In genomic region chr5:132813599-132814440, GRCh38 we compare ENCODE assay signal across 8 cellular contexts. TPM values are rescaled to one million over a fixed set of nuclear protein-coding genes. Genes with fewer than 3 reads are reported as not detected.
DNase-seq lines count a peak whose midpoint lies in the region; ATAC-seq and TF ChIP-seq lines count a peak whose summit lies in the region.

No MANE protein-coding gene starts in this region.

- peak overlapping the region; percentile 41 for H3K4me3 ChIP-seq in Jurkat, Clone E6-1 (ENCODE audit: low read length)
- H3K4me3 ChIP-seq in breast epithelium (peak overlapping the region; percentile 23 to 77 (median 58)), left lung (peak overlapping the region; percentile 11 to 29)

- H3K36me3 ChIP-seq in breast epithelium: no peaks in the 10 kb centered on the region
- no peaks in the 10 kb centered on the region for H3K36me3 ChIP-seq in left lung

- intact Hi-C loops in breast epithelium (cut with DNase I; ENCODE audit: low total_unique reads) (no loop called here), left lung (cut with DNase I) (no loop called here)

- H3K9me3 ChIP-seq in breast epithelium: no peaks in the 10 kb centered on the region
- H3K9me3 ChIP-seq in left lung: no peaks in the 10 kb centered on the region

- H3K27me3 ChIP-seq in breast epithelium: peaks cover 2 to 15% of the 10 kb centered on the region in 2 donors
- H3K27me3 ChIP-seq in left lung: peaks cover 36 to 73% of the 10 kb centered on the region in 2 donors

- H3K4me1 ChIP-seq in breast epithelium (no peaks in the 10 kb centered on the region), left lung (peaks cover 0 to 19% of the 10 kb centered on the region in 2 donors)

- H3K27ac ChIP-seq in breast epithelium: peak overlapping the region in 1 of 2 donors; percentile 54
- H3K27ac ChIP-seq in left lung: no peak overlapping the region
- peak overlapping the region; percentile 91 for H3K27ac ChIP-seq in temporal lobe (ENCODE audit: low read depth, low read length)

- peak; percentile 80 for ATAC-seq in left lung
- ATAC-seq in HG02623 (IDR thresholded peaks at IDR 0.05; ENCODE audit: unreplicated experiment): no peak
- ATAC-seq in GM21423 (IDR thresholded peaks at IDR 0.05; ENCODE audit: unreplicated experiment): no peak

- no peak for TF ChIP-seq CTCF in breast epithelium (IDR thresholded peaks at IDR 0.05)
- TF ChIP-seq CTCF in left lung (IDR thresholded peaks at IDR 0.05): no peak

- TF ChIP-seq POLR2A in breast epithelium (IDR thresholded peaks at IDR 0.05): no peak

- DNase-seq in EL (peak; percentile 43), breast epithelium (ENCODE audit: low spot score in 2 of 2) (no peak), left lung (no peak), NOMO-1 treated with dmso at 0.1 percent for 144 hours (lab: John Stamatoyannopoulos, UW; ENCODE audit: unreplicated experiment) (no peak)
- no peak for DNase-seq in Jurkat, Clone E6-1 (ENCODE audit: low read depth, low spot score)

RNA-seq across cellular contexts. Expression of gene SOWAHA, which starts 0.7 kb away (rescaled TPM):
- polyA plus RNA-seq in Jurkat, Clone E6-1 (2012; ENCODE audit: insufficient read depth, insufficient read length): 0.36 TPM
- total RNA-seq in breast epithelium (1 to 10 TPM in 1 of 3 donors, under 1 TPM in 2; 0.66 to 3.2 (median 0.96) TPM), left lung (under 1 TPM in 1 of 2 donors, not detected in 1; 0.16 TPM), temporal lobe (4.7 TPM)

RNA-seq across cellular contexts. Expression of gene SHROOM1, which starts 16.6 kb away (rescaled TPM):
- polyA plus RNA-seq in Jurkat, Clone E6-1 (2012; ENCODE audit: insufficient read depth, insufficient read length): 2.5 TPM
- total RNA-seq in breast epithelium (10 to 100 TPM in 1 of 3 donors, 1 to 10 TPM in 2; 2.4 to 12.6 (median 9.5) TPM), left lung (10 to 100 TPM; 15.8 to 20.6 TPM), temporal lobe (2.2 TPM)

RNA-seq across cellular contexts. Expression of gene SEPTIN8, which starts 36.8 kb away (rescaled TPM):
- polyA plus RNA-seq in Jurkat, Clone E6-1 (2012; ENCODE audit: insufficient read depth, insufficient read length): 51.1 TPM
- total RNA-seq in breast epithelium: 10 to 100 TPM; 26.4 to 43.0 (median 40.0) TPM
- 10 to 100 TPM; 38.8 to 53.8 TPM for total RNA-seq in left lung
- 27.3 TPM for total RNA-seq in temporal lobe

RNA-seq across cellular contexts. Expression of gene GDF9, which starts 52.4 kb away (rescaled TPM):
- 2.5 TPM for polyA plus RNA-seq in Jurkat, Clone E6-1 (2012; ENCODE audit: insufficient read depth, insufficient read length)
- total RNA-seq in breast epithelium: under 1 TPM; 0.33 to 0.64 (median 0.44) TPM
- under 1 TPM; 0.26 to 0.39 TPM for total RNA-seq in left lung
- 0.98 TPM for total RNA-seq in temporal lobe

RNA-seq across cellular contexts. Expression of gene UQCRQ, which starts 52.6 kb away (rescaled TPM):
- polyA plus RNA-seq in Jurkat, Clone E6-1 (2012; ENCODE audit: insufficient read depth, insufficient read length): 592 TPM
- total RNA-seq in breast epithelium: 100 to 1,000 TPM; 106 to 184 (median 150) TPM
- total RNA-seq in left lung: 100 to 1,000 TPM; 386 to 507 TPM
- total RNA-seq in temporal lobe: 76.2 TPM
